22 cellular contexts compared by ENCODE assay signal in genomic region chr9:136921307-136921706, GRCh38.
"Had no signal": no experiment of that assay in that cellular context is flagged by ENCODE, and none has a peak within 500 bp of the region (broad histone marks: within the 10 kb centered on the region; RNA-seq: fewer than 3 reads in every experiment).

No MANE protein-coding gene starts in this region.

- H3K4me3 ChIP-seq: Peyer's patch had no signal

- ATAC-seq: activated CD8-positive, alpha-beta memory T cell treated with anti-CD3 and anti-CD28 coated beads, Interleukin-2, amount 10 ng/mL, durations not matched to agents 7 days and 5 days; T-cell had no signal

- H3K4me1 ChIP-seq: Peyer's patch had no signal

- H3K27ac ChIP-seq: Peyer's patch had no signal

- DNase-seq: activated B cell treated with CpG ODN at 0.5 μM for 24 hours; activated CD4-positive, alpha-beta T cell treated with anti-CD3 and anti-CD28 coated beads for 1 hour; activated CD4-positive, alpha-beta T cell treated with anti-CD3 and anti-CD28 coated beads, Interleukin-2, amount 10 ng/mL, durations not matched to agents 24 days and 14 days; activated CD4-positive, alpha-beta T cell treated with anti-CD3 and anti-CD28 coated beads, Interleukin-2, amount 50 U/mL, for 48 hours; activated CD8-positive, alpha-beta memory T cell treated with anti-CD3 and anti-CD28 coated beads, Interleukin-2, amount 10 ng/mL, durations not matched to agents 7 days and 5 days; activated effector memory CD4-positive, alpha-beta T cell treated with anti-CD3 and anti-CD28 coated beads, Interleukin-2, amount 50 U/mL, for 16 hours; activated naive CD4-positive, alpha-beta T cell treated with Interleukin-2 at 50 U/mL for 16 hours; activated naive CD8-positive, alpha-beta T cell treated with anti-CD3 and anti-CD28 coated beads for 36 hours; activated T-cell treated with anti-CD3 and anti-CD28 coated beads, Interleukin-2, amount 50 U/mL, for 24 hours; Kasumi-1; KBM-7; NCI-H1105 treated with DMSO at 0.1 percent for 48 hours; NCI-H1436 treated with DMSO at 0.1 percent for 48 hours; NCI-H187; NCI-H2081; NCI-H510A treated with DMSO at 0.1 percent for 48 hours; NCI-H69; Peyer's patch; SIG-M5; T-cell; T-helper 2 cell; T1000 had no signal

- H3K27me3 ChIP-seq: Peyer's patch had no signal

- H3K9me3 ChIP-seq: Peyer's patch had no signal
